34 cellular contexts compared by ENCODE assay signal in genomic region chr10:32461203-32461602, GRCh38. TPM values are rescaled to one million over a fixed set of nuclear protein-coding genes. Genes with fewer than 3 reads are reported as not detected.
DNase-seq lines count a peak whose midpoint lies in the region; ATAC-seq and TF ChIP-seq lines count a peak whose summit lies in the region.
"Had no signal": no experiment of that assay in that cellular context is flagged by ENCODE, and none has a peak within 500 bp of the region (broad histone marks: within the 10 kb centered on the region; RNA-seq: fewer than 3 reads in every experiment).

No MANE protein-coding gene starts in this region.

- no peaks in the 10 kb centered on the region for H3K9me3 Mint-ChIP-seq in activated T-helper 1 cell treated with anti-CD3 and anti-CD28 coated beads, Interleukin-12 subunit alpha, Interleukin-12 subunit beta, Interleukin-2, Interleukin-4 antibody, amounts not matched to agents 30 ng/mL and 10 ng/mL and 1 ng/mL, durations not matched to agents 14 hours and 24 hours and 36 hours
- H3K9me3 Mint-ChIP-seq: activated naive CD8-positive, alpha-beta T cell treated with anti-CD3 and anti-CD28 coated beads, Interleukin-2, amount 50 U/mL, for 24 hours; activated T-cell treated with anti-CD3 and anti-CD28 coated beads, Interleukin-2, amount 50 U/mL, for 4 hours; H9; neural crest cell; stimulated activated memory B cell treated with anti-CD40 and anti-IgM and Interleukin-4, amounts not matched to agents 10 μg/mL and 1 μg/mL and 100 μg/mL, for 72 hours had no signal

- H3K4me1 Mint-ChIP-seq in T-helper 17 cell, result peaks cover 36% of the 10 kb centered on the region
- peaks cover 33% of the 10 kb centered on the region for H3K4me1 Mint-ChIP-seq in activated T-helper 1 cell treated with anti-CD3 and anti-CD28 coated beads, Interleukin-12 subunit alpha, Interleukin-12 subunit beta, Interleukin-2, Interleukin-4 antibody, amounts not matched to agents 30 ng/mL and 10 ng/mL and 1 ng/mL, durations not matched to agents 14 hours and 24 hours and 36 hours (ENCODE audit: low read depth)
- H3K4me1 Mint-ChIP-seq: H9, neural crest cell had no signal

- intact Hi-C loops in activated T-helper 1 cell treated with anti-CD3 and anti-CD28 coated beads, Interleukin-12 subunit alpha, Interleukin-12 subunit beta, Interleukin-2, Interleukin-4 antibody, amounts not matched to agents 30 ng/mL and 10 ng/mL and 1 ng/mL, durations not matched to agents 14 hours and 24 hours and 36 hours (cut with micrococcal nuclease), result no loop called here

- no peaks in the 10 kb centered on the region for H3K9me3 ChIP-seq in T-helper 17 cell (ENCODE audit: control insufficient read depth, low read length, poor library complexity, severe bottlenecking)
- H3K9me3 ChIP-seq: BLaER1, ovary, Peyer's patch, transverse colon had no signal

- in situ Hi-C loops in GM13976 (cut with MboI; ENCODE audit: low sequenced_read_pairs, unreplicated experiment), result no loop called here

- peaks cover 7% of the 10 kb centered on the region for H3K36me3 Mint-ChIP-seq in T-helper 17 cell (ENCODE audit: low read depth)
- H3K36me3 Mint-ChIP-seq in activated T-helper 1 cell treated with anti-CD3 and anti-CD28 coated beads, Interleukin-12 subunit alpha, Interleukin-12 subunit beta, Interleukin-2, Interleukin-4 antibody, amounts not matched to agents 30 ng/mL and 10 ng/mL and 1 ng/mL, durations not matched to agents 14 hours and 24 hours and 36 hours (ENCODE audit: low read depth), result peaks cover 26% of the 10 kb centered on the region

- TF ChIP-seq CTCF in GM13976 (IDR thresholded peaks at IDR 0.05; ENCODE audit: borderline replicate concordance, control extremely low read depth, extremely low read depth, insufficient read depth, missing control alignments), result no peak

- H3K27me3 Mint-ChIP-seq in T-helper 17 cell, result no peaks in the 10 kb centered on the region
- no peaks in the 10 kb centered on the region for H3K27me3 Mint-ChIP-seq in activated T-helper 1 cell treated with anti-CD3 and anti-CD28 coated beads, Interleukin-12 subunit alpha, Interleukin-12 subunit beta, Interleukin-2, Interleukin-4 antibody, amounts not matched to agents 30 ng/mL and 10 ng/mL and 1 ng/mL, durations not matched to agents 14 hours and 24 hours and 36 hours (ENCODE audit: insufficient read depth)
- H3K27me3 Mint-ChIP-seq: activated CD4-positive, alpha-beta T cell treated with anti-CD3 and anti-CD28 coated beads, Interleukin-2, amount 10 ng/mL, durations not matched to agents 24 days and 14 days; activated CD8-positive, alpha-beta memory T cell treated with anti-CD3 and anti-CD28 coated beads, Interleukin-2, amount 10 ng/mL, durations not matched to agents 7 days and 5 days; activated naive CD8-positive, alpha-beta T cell treated with anti-CD3 and anti-CD28 coated beads, Interleukin-2, amount 50 U/mL, for 24 hours; stimulated activated memory B cell treated with anti-CD40 and anti-IgM and Interleukin-4, amounts not matched to agents 10 μg/mL and 1 μg/mL and 100 μg/mL, for 72 hours had no signal

- H3K27ac Mint-ChIP-seq in T-helper 17 cell, result peak overlapping the region; percentile 71
- no peak overlapping the region for H3K27ac Mint-ChIP-seq in activated T-helper 1 cell treated with anti-CD3 and anti-CD28 coated beads, Interleukin-12 subunit alpha, Interleukin-12 subunit beta, Interleukin-2, Interleukin-4 antibody, amounts not matched to agents 30 ng/mL and 10 ng/mL and 1 ng/mL, durations not matched to agents 14 hours and 24 hours and 36 hours
- H3K27ac Mint-ChIP-seq: activated CD4-positive, alpha-beta T cell treated with anti-CD3 and anti-CD28 coated beads, Interleukin-2, amount 10 ng/mL, durations not matched to agents 24 days and 14 days; activated CD8-positive, alpha-beta memory T cell treated with anti-CD3 and anti-CD28 coated beads, Interleukin-2, amount 10 ng/mL, durations not matched to agents 7 days and 5 days; activated naive CD8-positive, alpha-beta T cell treated with anti-CD3 and anti-CD28 coated beads, Interleukin-2, amount 50 U/mL, for 24 hours; H9; stimulated activated memory B cell treated with anti-CD40 and anti-IgM and Interleukin-4, amounts not matched to agents 10 μg/mL and 1 μg/mL and 100 μg/mL, for 72 hours had no signal

- H3K4me3 Mint-ChIP-seq in T-helper 17 cell, result no peak overlapping the region
- no peak overlapping the region for H3K4me3 Mint-ChIP-seq in activated T-helper 1 cell treated with anti-CD3 and anti-CD28 coated beads, Interleukin-12 subunit alpha, Interleukin-12 subunit beta, Interleukin-2, Interleukin-4 antibody, amounts not matched to agents 30 ng/mL and 10 ng/mL and 1 ng/mL, durations not matched to agents 14 hours and 24 hours and 36 hours
- H3K4me3 Mint-ChIP-seq: activated CD4-positive, alpha-beta T cell treated with anti-CD3 and anti-CD28 coated beads, Interleukin-2, amount 10 ng/mL, durations not matched to agents 24 days and 14 days; activated CD8-positive, alpha-beta memory T cell treated with anti-CD3 and anti-CD28 coated beads, Interleukin-2, amount 10 ng/mL, durations not matched to agents 7 days and 5 days; activated naive CD8-positive, alpha-beta T cell treated with anti-CD3 and anti-CD28 coated beads, Interleukin-2, amount 50 U/mL, for 24 hours; activated T-cell treated with anti-CD3 and anti-CD28 coated beads, Interleukin-2, amount 50 U/mL, for 4 hours; H9; neural crest cell; stimulated activated memory B cell treated with anti-CD40 and anti-IgM and Interleukin-4, amounts not matched to agents 10 μg/mL and 1 μg/mL and 100 μg/mL, for 72 hours had no signal

- DNase-seq in T-helper 17 cell, result no peak
- DNase-seq in GDM1 (lab: John Stamatoyannopoulos, UW), result no peak
- no peak for DNase-seq in activated T-helper 1 cell treated with anti-CD3 and anti-CD28 coated beads, Interleukin-12 subunit alpha, Interleukin-12 subunit beta, Interleukin-2, Interleukin-4 antibody, amounts not matched to agents 30 ng/mL and 10 ng/mL and 1 ng/mL, durations not matched to agents 14 hours and 24 hours and 36 hours (ENCODE audit: low spot score)
- no peak for DNase-seq in NCI-H1436 treated with DMSO at 0.1 percent for 48 hours (lab: John Stamatoyannopoulos, UW)
- DNase-seq in GM13976 (ENCODE audit: low spot score), result no peak
- DNase-seq: activated CD4-positive, alpha-beta T cell treated with anti-CD3 and anti-CD28 coated beads, Interleukin-2, amount 10 ng/mL, durations not matched to agents 24 days and 14 days; activated CD8-positive, alpha-beta memory T cell treated with anti-CD3 and anti-CD28 coated beads, Interleukin-2, amount 10 ng/mL, durations not matched to agents 7 days and 5 days; activated naive CD4-positive, alpha-beta T cell; activated naive CD8-positive, alpha-beta T cell treated with anti-CD3 and anti-CD28 coated beads, Interleukin-2, amount 50 U/mL, for 24 hours; activated T-cell treated with anti-CD3 and anti-CD28 coated beads, Interleukin-2, amount 50 U/mL, for 4 hours; caudate nucleus; cortex of kidney; DMS153; glutamatergic neuron; H9; NCI-H1048; NCI-H1694 treated with DMSO at 0.1 percent for 48 hours; NCI-H446; NCI-H748 treated with DMSO at 0.1 percent for 48 hours; ovary; Peyer's patch; SIG-M5; stimulated activated CD4-positive, alpha-beta T cell treated with anti-CD3 and anti-CD28 coated beads, Interleukin-15, amount 100 ng/mL, for 24 hours; SW 1271; T-helper 9 cell; transverse colon had no signal

- ATAC-seq in GM18511 (IDR thresholded peaks at IDR 0.05; ENCODE audit: unreplicated experiment) (peak; percentile 77), GM19452 (IDR thresholded peaks at IDR 0.05; ENCODE audit: unreplicated experiment) (peak; percentile 55), HG02678 (IDR thresholded peaks at IDR 0.05; ENCODE audit: unreplicated experiment) (peak; percentile 67), T-helper 17 cell (no peak)
- ATAC-seq: activated CD8-positive, alpha-beta memory T cell treated with anti-CD3 and anti-CD28 coated beads, Interleukin-2, amount 10 ng/mL, durations not matched to agents 7 days and 5 days; activated naive CD8-positive, alpha-beta T cell treated with anti-CD3 and anti-CD28 coated beads, Interleukin-2, amount 50 U/mL, for 24 hours; activated T-cell treated with anti-CD3 and anti-CD28 coated beads, Interleukin-2, amount 50 U/mL, for 4 hours; esophagus mucosa; K562; stimulated activated memory B cell treated with anti-CD40 and anti-IgM and Interleukin-4, amounts not matched to agents 10 μg/mL and 1 μg/mL and 100 μg/mL, for 72 hours had no signal

RNA-seq across cellular contexts. Expression of gene CCDC7, which starts 15.3 kb away (rescaled TPM):
- total RNA-seq in T-helper 17 cell, result 10 to 100 TPM; 60.4 to 73.0 TPM
- total RNA-seq in activated T-helper 1 cell treated with anti-CD3 and anti-CD28 coated beads, Interleukin-12 subunit alpha, Interleukin-12 subunit beta, Interleukin-2, Interleukin-4 antibody, amounts not matched to agents 30 ng/mL and 10 ng/mL and 1 ng/mL, durations not matched to agents 14 hours and 24 hours and 36 hours, result 9.0 and 10.2 TPM in 2 replicates
